1 cellular context compared by ENCODE assay signal in the genomic region with DNA sequence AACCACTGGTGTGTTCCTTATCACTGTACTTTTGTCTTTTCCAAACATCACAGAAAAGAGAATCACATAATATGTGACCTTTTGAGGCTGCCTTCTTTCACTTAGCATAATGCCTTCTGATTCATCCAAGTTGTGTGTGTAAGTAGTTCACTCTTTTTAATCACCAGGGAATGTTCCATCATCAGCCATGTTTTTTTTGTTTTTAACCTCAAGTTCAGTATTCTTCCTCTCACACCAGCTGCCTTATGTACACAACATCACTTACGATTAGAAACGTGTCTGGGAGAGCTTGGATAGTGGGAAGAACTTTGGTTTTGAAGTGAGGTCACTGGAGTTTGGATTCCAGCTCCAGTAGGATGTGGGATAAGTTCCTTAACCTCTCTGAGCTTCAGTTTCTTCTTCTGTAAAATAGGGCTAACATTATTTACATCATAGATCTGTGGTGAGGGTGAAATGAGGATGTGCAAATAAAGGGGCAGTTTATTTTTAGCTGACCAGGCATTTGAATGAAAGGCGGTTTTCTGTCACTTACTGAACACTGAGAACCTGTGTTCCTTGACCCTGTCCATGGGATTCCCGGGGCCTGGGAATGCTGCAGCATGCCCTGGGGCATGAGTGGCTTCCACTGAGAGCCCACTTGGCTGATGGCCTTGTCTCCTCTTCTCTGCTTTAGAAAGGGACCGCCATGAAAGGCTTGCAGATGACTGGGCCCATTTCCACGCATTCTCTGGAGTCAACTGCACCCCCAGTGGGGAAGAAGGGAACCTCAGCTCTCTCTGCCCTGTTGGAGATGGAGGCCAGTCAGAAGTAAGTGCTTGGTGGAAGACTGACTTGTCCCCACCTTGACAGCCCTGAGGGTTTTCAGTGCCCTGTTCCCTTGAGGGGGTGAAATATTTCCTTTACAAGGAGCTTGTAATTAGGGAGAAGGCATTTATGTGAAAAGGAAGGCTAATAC.
TF ChIP-seq lines count a peak whose summit lies in the region.

No MANE protein-coding gene starts in this region.

TF ChIP-seq in H1, 55 proteins besides CTCF, POLR2A, EP300 and RAD21:
- no peak for TF ChIP-seq PHF8 (conservative IDR thresholded peaks at IDR 0.05; ENCODE audit: low read depth, low read length)
- TF ChIP-seq EGR1 (IDR thresholded peaks at IDR 0.05; ENCODE audit: borderline replicate concordance, low read depth, low read length): no peak
- TF ChIP-seq JUND (IDR thresholded peaks at IDR 0.05; ENCODE audit: low read length): no peak
- no peak for TF ChIP-seq TAF1 (IDR thresholded peaks at IDR 0.05; ENCODE audit: low read depth, low read length)
- no peak for TF ChIP-seq JUN (IDR thresholded peaks at IDR 0.05; ENCODE audit: low read depth, low read length)
- no peak for TF ChIP-seq FOSL1 (IDR thresholded peaks at IDR 0.05; ENCODE audit: insufficient read depth, low read depth, low read length)
TF ChIP-seq in H1: peak in this region for 0.
